In the genomic region with DNA sequence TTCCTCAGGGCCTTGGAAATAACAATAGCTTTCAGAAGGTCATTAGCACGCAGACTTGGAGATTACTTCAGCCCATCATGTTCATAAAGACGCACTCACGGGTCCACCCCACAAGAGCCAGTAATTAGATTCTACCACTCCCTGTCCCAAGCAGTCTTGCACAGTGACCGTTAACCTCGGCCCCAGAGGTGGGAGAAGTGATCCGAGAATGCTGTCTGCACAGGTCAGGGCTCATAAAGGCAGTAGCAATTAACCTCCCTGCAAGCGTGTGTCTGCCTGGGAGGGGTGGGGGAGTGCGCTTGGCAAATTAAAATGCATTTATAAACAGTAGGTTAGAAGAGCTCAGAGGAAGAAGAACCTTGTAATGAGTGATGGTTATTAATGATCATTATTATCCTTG, we compare ENCODE assay signal across 8 cellular contexts.
"Had no signal": no experiment of that assay in that cellular context is flagged by ENCODE, and none has a peak within 500 bp of the region (broad histone marks: within the 10 kb centered on the region; RNA-seq: fewer than 3 reads in every experiment).

No MANE protein-coding gene starts in this region.

- H3K27ac ChIP-seq: coronary artery had no signal

- DNase-seq: activated CD4-positive, alpha-beta T cell treated with anti-CD3 and anti-CD28 coated beads, Interleukin-2, amount 10 ng/mL, durations not matched to agents 7 days and 5 days; activated gamma-delta T cell treated with Interleukin-2 at 50 U/mL for 16 hours; amniotic stem cell; central memory CD4-positive, alpha-beta T cell; hypothalamus; mesendoderm; stimulated activated CD4-positive, alpha-beta T cell treated with anti-CD3 and anti-CD28 coated beads, Interleukin-12 subunit alpha, Interleukin-12 subunit beta, amount 100 ng/mL, for 4 hours had no signal

- H3K4me3 ChIP-seq: coronary artery had no signal
